ENCODE assay signal across 22 cellular contexts in the genomic region with DNA sequence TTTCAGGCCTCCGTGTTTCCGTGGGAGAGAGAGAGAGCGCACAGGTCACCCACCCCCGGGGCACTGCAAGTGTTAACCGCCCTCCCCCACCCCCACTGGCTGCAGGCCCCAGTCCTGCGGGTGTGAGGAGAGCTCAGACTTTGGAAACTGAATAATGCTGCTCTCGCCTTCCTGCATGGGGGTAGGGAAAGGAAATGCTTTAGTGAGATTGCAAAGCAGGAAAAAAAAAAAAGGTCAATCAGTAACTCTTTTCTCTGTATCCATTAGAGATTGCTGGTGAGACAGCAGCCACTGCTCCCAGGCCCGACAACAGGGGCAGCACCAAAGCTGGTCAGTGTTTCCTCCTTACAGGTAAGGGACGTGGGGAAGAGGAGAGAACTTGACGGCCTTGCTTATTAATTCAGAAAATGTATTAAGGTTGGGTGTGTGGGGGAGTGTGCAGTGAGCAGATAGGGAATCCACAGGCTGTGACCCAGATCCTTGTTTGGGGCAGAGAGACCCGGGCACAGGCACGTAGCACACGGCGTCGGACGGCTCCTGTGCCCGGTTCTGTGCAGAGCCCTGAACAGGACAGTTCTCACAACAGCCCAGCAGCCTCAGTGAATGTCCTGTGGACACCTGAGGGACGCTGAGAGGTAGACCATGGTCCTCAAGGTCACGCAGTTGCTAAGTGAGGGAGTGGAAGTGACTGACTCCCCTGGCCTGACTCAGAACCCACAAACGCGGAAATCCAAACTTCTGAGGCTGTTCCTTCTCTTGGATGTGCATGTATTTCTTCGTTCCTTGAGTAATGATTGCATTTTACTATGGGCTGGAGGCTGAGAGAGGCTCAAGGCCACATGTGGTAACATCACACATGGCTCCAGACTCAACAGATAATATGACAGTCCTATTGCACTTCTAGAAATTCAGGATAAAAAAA.
DNase-seq lines count a peak whose midpoint lies in the region; ATAC-seq and TF ChIP-seq lines count a peak whose summit lies in the region.
"Had no signal": no experiment of that assay in that cellular context is flagged by ENCODE, and none has a peak within 500 bp of the region (broad histone marks: within the 10 kb centered on the region; RNA-seq: fewer than 3 reads in every experiment).

No MANE protein-coding gene starts in this region.

- CTCF ChIA-PET in Calu3 (lab: Charles Lee): interaction anchor here (0.7 to 1.1 kb wide), 4 partner anchors 17 to 140 kb away, joined by 3 to 5 read pairs (median 4); no protein-coding TSS in a partner anchor
- CTCF ChIA-PET in WTC11 (lab: Charles Lee): interaction anchor here (1.0 to 1.2 kb wide), 3 partner anchors 24 to 328 kb away, joined by 3 to 5 read pairs (median 4); no protein-coding TSS in a partner anchor
- CTCF ChIA-PET in activated CD8-positive, alpha-beta T cell treated with anti-CD3 and anti-CD28 coated beads, Interleukin-2, amount 10 ng/mL, durations not matched to agents 7 days and 5 days (lab: Charles Lee): no interaction called here

- POLR2A ChIA-PET in WTC11 (lab: Charles Lee): interaction anchor here (0.6 to 0.7 kb wide), 3 partner anchors 98 to 105 kb away, joined by 3 to 4 read pairs (median 4); no protein-coding TSS in a partner anchor
- POLR2A ChIA-PET in activated CD8-positive, alpha-beta T cell treated with anti-CD3 and anti-CD28 coated beads, Interleukin-2, amount 10 ng/mL, durations not matched to agents 7 days and 5 days (lab: Charles Lee): no interaction called here

- H3K9ac ChIP-seq in neural progenitor cell: no peak overlapping the region

- H3K4me3 ChIP-seq in neural progenitor cell: no peak overlapping the region
- H3K4me3 ChIP-seq: PC-9, psoas muscle, SJCRH30, upper lobe of right lung had no signal

- H3K27ac Mint-ChIP-seq in Calu3 (ENCODE audit: unreplicated experiment): peak overlapping the region; percentile 95
- peak overlapping the region; percentile 89 for H3K27ac Mint-ChIP-seq in WTC11
- no peak overlapping the region for H3K27ac Mint-ChIP-seq in neural progenitor cell
- H3K27ac Mint-ChIP-seq in activated CD8-positive, alpha-beta T cell treated with anti-CD3 and anti-CD28 coated beads, Interleukin-2, amount 10 ng/mL, durations not matched to agents 7 days and 5 days: no peak overlapping the region
- H3K27ac Mint-ChIP-seq: activated CD4-positive, alpha-beta T cell treated with anti-CD3 and anti-CD28 coated beads, Interleukin-2, amount 10 ng/mL, durations not matched to agents 24 days and 14 days; activated naive CD8-positive, alpha-beta T cell treated with anti-CD3 and anti-CD28 coated beads, Interleukin-2, amount 10 ng/mL, durations not matched to agents 7 days and 5 days; natural killer cell treated with Interleukin-12 subunit alpha and Interleukin-12 subunit beta and Interleukin-15 and Interleukin-18, amount 100 ng/mL, for 72 hours; T-helper 17 cell had no signal

- H3K27ac ChIP-seq in neural progenitor cell: no peak overlapping the region
- H3K27ac ChIP-seq: PC-9, psoas muscle, SJCRH30, upper lobe of right lung had no signal

- no peaks in the 10 kb centered on the region for H3K27me3 Mint-ChIP-seq in Calu3 (ENCODE audit: unreplicated experiment)
- peaks cover 28% of the 10 kb centered on the region for H3K27me3 Mint-ChIP-seq in WTC11 (ENCODE audit: low read depth)
- peaks cover 24% of the 10 kb centered on the region for H3K27me3 Mint-ChIP-seq in neural progenitor cell (ENCODE audit: insufficient read depth, low read depth)
- H3K27me3 Mint-ChIP-seq in activated CD8-positive, alpha-beta T cell treated with anti-CD3 and anti-CD28 coated beads, Interleukin-2, amount 10 ng/mL, durations not matched to agents 7 days and 5 days (ENCODE audit: low read depth): peaks cover 25% of the 10 kb centered on the region

- peaks cover 28% of the 10 kb centered on the region for H3K27me3 ChIP-seq in neural progenitor cell
- H3K27me3 ChIP-seq: SJCRH30 had no signal

- H4K20me1 ChIP-seq in neural progenitor cell (ENCODE audit: low read depth): no peaks in the 10 kb centered on the region

- H3K4me1 Mint-ChIP-seq in Calu3 (ENCODE audit: low read depth, unreplicated experiment) (peaks cover 49% of the 10 kb centered on the region), WTC11 (peaks cover 62% of the 10 kb centered on the region), neural progenitor cell (peaks cover 58% of the 10 kb centered on the region)
- peaks cover under 1% of the 10 kb centered on the region for H3K4me1 Mint-ChIP-seq in activated CD8-positive, alpha-beta T cell treated with anti-CD3 and anti-CD28 coated beads, Interleukin-2, amount 10 ng/mL, durations not matched to agents 7 days and 5 days (ENCODE audit: low read depth)

- peaks cover 13% of the 10 kb centered on the region for H3F3A ChIP-seq in neural progenitor cell (ENCODE audit: low read depth)

- H3K36me3 Mint-ChIP-seq in Calu3 (ENCODE audit: insufficient read depth, unreplicated experiment) (peaks cover 13% of the 10 kb centered on the region), WTC11 (peaks cover 22% of the 10 kb centered on the region), neural progenitor cell (peaks cover 2% of the 10 kb centered on the region)
- no peaks in the 10 kb centered on the region for H3K36me3 Mint-ChIP-seq in activated CD8-positive, alpha-beta T cell treated with anti-CD3 and anti-CD28 coated beads, Interleukin-2, amount 10 ng/mL, durations not matched to agents 7 days and 5 days (ENCODE audit: low read depth)
- H3K36me3 Mint-ChIP-seq: activated naive CD8-positive, alpha-beta T cell treated with anti-CD3 and anti-CD28 coated beads, Interleukin-2, amount 10 ng/mL, durations not matched to agents 7 days and 5 days; natural killer cell treated with Interleukin-12 subunit alpha and Interleukin-12 subunit beta and Interleukin-15 and Interleukin-18, amount 100 ng/mL, for 72 hours had no signal

- peaks cover 46% of the 10 kb centered on the region for H3K4me1 ChIP-seq in neural progenitor cell
- H3K4me1 ChIP-seq: BE2C, Caco-2, psoas muscle, upper lobe of right lung had no signal

- H3K9me3 Mint-ChIP-seq in Calu3 (ENCODE audit: low read depth, unreplicated experiment): no peaks in the 10 kb centered on the region
- peaks cover 19% of the 10 kb centered on the region for H3K9me3 Mint-ChIP-seq in WTC11
- H3K9me3 Mint-ChIP-seq in neural progenitor cell: peaks cover 7% of the 10 kb centered on the region
- no peaks in the 10 kb centered on the region for H3K9me3 Mint-ChIP-seq in activated CD8-positive, alpha-beta T cell treated with anti-CD3 and anti-CD28 coated beads, Interleukin-2, amount 10 ng/mL, durations not matched to agents 7 days and 5 days (ENCODE audit: insufficient read depth)
- H3K9me3 Mint-ChIP-seq: activated CD4-positive, alpha-beta T cell treated with anti-CD3 and anti-CD28 coated beads, Interleukin-2, amount 10 ng/mL, durations not matched to agents 24 days and 14 days; activated naive CD8-positive, alpha-beta T cell treated with anti-CD3 and anti-CD28 coated beads, Interleukin-2, amount 10 ng/mL, durations not matched to agents 7 days and 5 days; natural killer cell treated with Interleukin-12 subunit alpha and Interleukin-12 subunit beta and Interleukin-15 and Interleukin-18, amount 100 ng/mL, for 72 hours had no signal

- TSS peak; percentile 76 for BruUV-seq in Calu3 (replicated peaks; lab: Mats Ljungman, UMichigan)

- H3K4me3 Mint-ChIP-seq in Calu3 (ENCODE audit: low read depth, unreplicated experiment) (peak overlapping the region; percentile 67), WTC11 (peak overlapping the region; percentile 23), neural progenitor cell (no peak overlapping the region)
- no peak overlapping the region for H3K4me3 Mint-ChIP-seq in activated CD8-positive, alpha-beta T cell treated with anti-CD3 and anti-CD28 coated beads, Interleukin-2, amount 10 ng/mL, durations not matched to agents 7 days and 5 days
- H3K4me3 Mint-ChIP-seq: activated CD4-positive, alpha-beta T cell treated with anti-CD3 and anti-CD28 coated beads, Interleukin-2, amount 10 ng/mL, durations not matched to agents 24 days and 14 days; activated naive CD8-positive, alpha-beta T cell treated with anti-CD3 and anti-CD28 coated beads, Interleukin-2, amount 10 ng/mL, durations not matched to agents 7 days and 5 days; natural killer cell treated with Interleukin-12 subunit alpha and Interleukin-12 subunit beta and Interleukin-15 and Interleukin-18, amount 100 ng/mL, for 72 hours; T-helper 17 cell had no signal

- no peak overlapping the region for H2AFZ ChIP-seq in neural progenitor cell (replicated peaks)
- H2AFZ ChIP-seq: PC-9 had no signal

- no peaks in the 10 kb centered on the region for H3K79me2 ChIP-seq in neural progenitor cell (ENCODE audit: low read depth)

- intact Hi-C loops in Calu3 (cut with micrococcal nuclease; ENCODE audit: unreplicated experiment): loop anchor here (1.0 kb wide), 1 partner anchor 71 kb away; no protein-coding TSS in a partner anchor

- peak; percentile 7 for ATAC-seq in WTC11
- ATAC-seq in activated CD8-positive, alpha-beta T cell treated with anti-CD3 and anti-CD28 coated beads, Interleukin-2, amount 10 ng/mL, durations not matched to agents 7 days and 5 days: no peak
- ATAC-seq: natural killer cell treated with Interleukin-12 subunit alpha and Interleukin-12 subunit beta and Interleukin-15 and Interleukin-18, amount 100 ng/mL, for 72 hours; T-helper 17 cell; upper lobe of right lung had no signal

- no peaks in the 10 kb centered on the region for H3K9me3 ChIP-seq in neural progenitor cell (ENCODE audit: low read depth)
- H3K9me3 ChIP-seq: BE2C, Caco-2, psoas muscle, SJCRH30, upper lobe of right lung had no signal

- no peak for TF ChIP-seq CTCF in Calu3 (IDR thresholded peaks at IDR 0.05; ENCODE audit: unreplicated experiment)
- no peak for TF ChIP-seq CTCF in WTC11 (IDR thresholded peaks at IDR 0.05)
- TF ChIP-seq CTCF in neural progenitor cell (IDR thresholded peaks at IDR 0.05): no peak

- DNase-seq in Calu3: peak; percentile 56
- DNase-seq in WTC11 (ENCODE audit: low spot score): no peak
- peak; percentile 35 for DNase-seq in iPS-NIHi11 (ENCODE audit: low spot score)
- DNase-seq in neural progenitor cell (ENCODE audit: low spot score): no peak
- DNase-seq in GM19238 (ENCODE audit: insufficient read length, low spot score): no peak
- no peak for DNase-seq in cortex of kidney (lab: John Stamatoyannopoulos, UW)
- DNase-seq in activated CD8-positive, alpha-beta T cell treated with anti-CD3 and anti-CD28 coated beads, Interleukin-2, amount 10 ng/mL, durations not matched to agents 7 days and 5 days: no peak
- no peak for DNase-seq in inferior parietal cortex (ENCODE audit: extremely low spot score)
- DNase-seq: activated CD4-positive, alpha-beta T cell treated with anti-CD3 and anti-CD28 coated beads, Interleukin-2, amount 10 ng/mL, durations not matched to agents 24 days and 14 days; activated naive CD8-positive, alpha-beta T cell treated with anti-CD3 and anti-CD28 coated beads, Interleukin-2, amount 10 ng/mL, durations not matched to agents 7 days and 5 days; BE2C; Caco-2; kidney; NCI-H1092; NCI-H2029; PC-9; SJCRH30; small intestine; T-helper 17 cell; upper lobe of right lung had no signal

- H3K36me3 ChIP-seq in neural progenitor cell: no peaks in the 10 kb centered on the region
- H3K36me3 ChIP-seq: BE2C, SJCRH30, upper lobe of right lung had no signal

- H3K4me2 ChIP-seq in neural progenitor cell: peak overlapping the region; percentile 35
- H3K4me2 ChIP-seq: PC-9 had no signal

TF ChIP-seq in WTC11, 78 proteins besides CTCF, POLR2A, EP300 and RAD21 (continues in another document):
- no peak for TF ChIP-seq ZNF232 (CRISPR knock-in tag; IDR thresholded peaks at IDR 0.05)

Comparison
In these comparisons a context has a peak if more than half of its experiments do, and no peak if none do; other contexts are left out.
1. DNase-seq: peak in Calu3 (single experiment) and iPS-NIHi11 (single experiment); none in WTC11 (single experiment), neural progenitor cell (single experiment), GM19238 (single experiment), cortex of kidney (single experiment), activated CD8-positive, alpha-beta T cell treated with anti-CD3 and anti-CD28 coated beads, Interleukin-2, amount 10 ng/mL, durations not matched to agents 7 days and 5 days (single experiment) and inferior parietal cortex (single experiment).
2. H3K27ac Mint-ChIP-seq: peak in Calu3 (single experiment) and WTC11 (single experiment); none in neural progenitor cell (single experiment) and activated CD8-positive, alpha-beta T cell treated with anti-CD3 and anti-CD28 coated beads, Interleukin-2, amount 10 ng/mL, durations not matched to agents 7 days and 5 days (single experiment).
3. H3K4me3 Mint-ChIP-seq: peak in Calu3 (single experiment) and WTC11 (single experiment); none in neural progenitor cell (single experiment) and activated CD8-positive, alpha-beta T cell treated with anti-CD3 and anti-CD28 coated beads, Interleukin-2, amount 10 ng/mL, durations not matched to agents 7 days and 5 days (single experiment).